ENCODE assay signal across 11 cellular contexts in the genomic region with DNA sequence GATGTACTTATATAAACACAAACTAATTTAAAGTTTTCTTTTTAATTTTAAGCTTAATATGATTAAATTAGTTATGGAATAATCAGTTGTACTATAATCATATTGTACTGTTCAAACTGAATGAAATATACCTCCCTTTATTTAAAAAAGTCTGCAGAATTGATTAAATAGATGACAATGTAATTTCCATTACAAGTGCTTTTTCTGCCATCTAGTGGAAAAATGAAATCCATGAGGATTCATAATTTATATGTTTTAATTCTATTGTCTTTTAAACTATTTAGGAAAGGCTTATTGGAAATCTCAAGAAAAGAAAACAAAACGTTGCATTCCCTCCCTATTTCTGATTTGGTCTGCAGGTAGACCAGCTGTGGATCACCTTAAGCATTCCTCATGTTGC. TPM values are rescaled to one million over a fixed set of nuclear protein-coding genes. Genes with fewer than 3 reads are reported as not detected.
DNase-seq lines count a peak whose midpoint lies in the region; ATAC-seq and TF ChIP-seq lines count a peak whose summit lies in the region.
"Had no signal": no experiment of that assay in that cellular context is flagged by ENCODE, and none has a peak within 500 bp of the region (broad histone marks: within the 10 kb centered on the region; RNA-seq: fewer than 3 reads in every experiment).

No MANE protein-coding gene starts in this region.

- no peak overlapping the region for H3K27ac Mint-ChIP-seq in natural killer cell
- H3K27ac Mint-ChIP-seq: activated CD4-positive, alpha-beta memory T cell treated with anti-CD3 and anti-CD28 coated beads for 36 hours had no signal

- TF ChIP-seq CTCF in heart right ventricle (IDR thresholded peaks at IDR 0.05): peak in 8 of 9 donors; percentile 19 to 64 (median 45)
- peak; percentile 58 for TF ChIP-seq CTCF in RWPE2 (IDR thresholded peaks at IDR 0.05; ENCODE audit: poor library complexity, severe bottlenecking)
- TF ChIP-seq CTCF in fibroblast of the aortic adventitia (IDR thresholded peaks at IDR 0.05; ENCODE audit: insufficient read depth, low read length): peak; percentile 42
- TF ChIP-seq CTCF in upper lobe of right lung (IDR thresholded peaks at IDR 0.05): peak; percentile 37
- TF ChIP-seq CTCF in natural killer cell (IDR thresholded peaks at IDR 0.05): no peak

- H3K4me3 Mint-ChIP-seq in natural killer cell: no peak overlapping the region
- H3K4me3 Mint-ChIP-seq: activated CD4-positive, alpha-beta memory T cell treated with anti-CD3 and anti-CD28 coated beads for 36 hours had no signal

- ATAC-seq in heart right ventricle (no peak), right cardiac atrium (no peak), RWPE2 (ENCODE audit: low read depth) (no peak), upper lobe of right lung (no peak), natural killer cell (no peak)

- no peaks in the 10 kb centered on the region for H3K36me3 Mint-ChIP-seq in natural killer cell
- H3K36me3 Mint-ChIP-seq: activated CD4-positive, alpha-beta memory T cell treated with anti-CD3 and anti-CD28 coated beads for 36 hours had no signal

- peaks cover 0 to 23% of the 10 kb centered on the region in 2 donors for H3K27me3 Mint-ChIP-seq in natural killer cell (ENCODE audit: low read depth in 2 of 2)

- intact Hi-C loops in heart right ventricle (cut with DNase I): no loop called here
- intact Hi-C loops in right cardiac atrium (cut with DNase I): no loop called here
- intact Hi-C loops in upper lobe of right lung (cut with DNase I): no loop called here
- intact Hi-C loops in natural killer cell (cut with micrococcal nuclease): no loop called here

- H3K4me1 ChIP-seq in heart right ventricle (no peaks in the 10 kb centered on the region), right cardiac atrium (ENCODE audit: control insufficient read depth, insufficient read depth, low read length) (no peaks in the 10 kb centered on the region), RWPE2 (ENCODE audit: insufficient read depth, poor library complexity, severe bottlenecking) (no peaks in the 10 kb centered on the region), upper lobe of right lung (no peaks in the 10 kb centered on the region)

- DNase-seq in heart right ventricle (no peak), right cardiac atrium (no peak), RWPE2 (ENCODE audit: low spot score) (no peak), fibroblast of the aortic adventitia (ENCODE audit: low read depth) (peak; percentile 41), upper lobe of right lung (no peak), natural killer cell (no peak), activated T-cell treated with anti-CD3 and anti-CD28 coated beads for 4 hours (no peak), foreskin melanocyte (no peak)
- DNase-seq: activated CD4-positive, alpha-beta memory T cell treated with anti-CD3 and anti-CD28 coated beads for 36 hours; cortex of kidney; NCI-H774 had no signal

- H3K9me3 ChIP-seq in heart right ventricle (peaks cover 0 to 9% (median 0%) of the 10 kb centered on the region in 11 donors), right cardiac atrium (ENCODE audit: control insufficient read depth, low read length) (peaks cover 2% of the 10 kb centered on the region), RWPE2 (ENCODE audit: severe bottlenecking) (no peaks in the 10 kb centered on the region), upper lobe of right lung (no peaks in the 10 kb centered on the region)

- WGBS in heart right ventricle, 2 donors: 7 to 13% methylated on average over 1 of the region's 1 CpG
- 1% methylated on average over 1 of the region's 1 CpG for WGBS in right cardiac atrium

- H3K4me1 Mint-ChIP-seq in natural killer cell: no peaks in the 10 kb centered on the region

- H3K36me3 ChIP-seq in heart right ventricle: no peaks in the 10 kb centered on the region
- no peaks in the 10 kb centered on the region for H3K36me3 ChIP-seq in RWPE2 (ENCODE audit: low read depth)
- no peaks in the 10 kb centered on the region for H3K36me3 ChIP-seq in upper lobe of right lung

- H3K9me3 Mint-ChIP-seq in natural killer cell: no peaks in the 10 kb centered on the region
- H3K9me3 Mint-ChIP-seq: activated CD4-positive, alpha-beta memory T cell treated with anti-CD3 and anti-CD28 coated beads for 36 hours had no signal

- H3K27me3 ChIP-seq in heart right ventricle: peaks cover 0 to 8% (median 0%) of the 10 kb centered on the region in 7 donors
- H3K27me3 ChIP-seq in right cardiac atrium (ENCODE audit: control insufficient read depth, insufficient read depth): no peaks in the 10 kb centered on the region
- H3K27me3 ChIP-seq in RWPE2 (ENCODE audit: insufficient read depth, poor library complexity, severe bottlenecking): no peaks in the 10 kb centered on the region
- no peaks in the 10 kb centered on the region for H3K27me3 ChIP-seq in upper lobe of right lung

- H3K27ac ChIP-seq in heart right ventricle: no peak overlapping the region
- no peak overlapping the region for H3K27ac ChIP-seq in right cardiac atrium (ENCODE audit: low read length)
- H3K27ac ChIP-seq in RWPE2 (ENCODE audit: poor library complexity, severe bottlenecking): no peak overlapping the region
- no peak overlapping the region for H3K27ac ChIP-seq in upper lobe of right lung

- H3K4me3 ChIP-seq in heart right ventricle (no peak overlapping the region), right cardiac atrium (ENCODE audit: low read length) (no peak overlapping the region), RWPE2 (ENCODE audit: severe bottlenecking) (no peak overlapping the region), fibroblast of the aortic adventitia (ENCODE audit: low read depth, low read length) (no peak overlapping the region), upper lobe of right lung (no peak overlapping the region)

RNA-seq across cellular contexts. Expression of gene MZT1, which starts 30.8 kb away (rescaled TPM):
- total RNA-seq in heart right ventricle (1 to 10 TPM; 5.8 to 9.6 (median 6.6) TPM), right cardiac atrium (1 to 10 TPM; 6.6 to 8.2 (median 7.4) TPM), fibroblast of the aortic adventitia (ENCODE audit: low replicate concordance) (6.0 and 23.4 TPM in 2 replicates), upper lobe of right lung (8.3 TPM), natural killer cell (1 to 10 TPM; 5.7 to 7.4 (median 5.8) TPM)
- polyA plus RNA-seq in heart right ventricle (1 to 10 TPM; 6.4 to 7.0 TPM), right cardiac atrium (7.5 TPM)

RNA-seq across cellular contexts. Expression of gene BORA, which starts 31.1 kb away (rescaled TPM):
- total RNA-seq in heart right ventricle (1 to 10 TPM in 4 of 10 donors, under 1 TPM in 6; 0.42 to 1.6 (median 0.91) TPM), right cardiac atrium (1 to 10 TPM in 2 of 4 donors, under 1 TPM in 2; 0.54 to 1.4 (median 1.0) TPM), fibroblast of the aortic adventitia (ENCODE audit: low replicate concordance) (4.3 and 7.0 TPM in 2 replicates), upper lobe of right lung (3.0 TPM), natural killer cell (1 to 10 TPM; 4.9 to 7.4 (median 5.5) TPM)
- polyA plus RNA-seq in heart right ventricle (under 1 TPM; 0.88 to 0.93 TPM), right cardiac atrium (0.70 TPM)
